In genomic region chr4:143437937-143438336, GRCh38 we compare ENCODE assay signal across 17 cellular contexts.
DNase-seq lines count a peak whose midpoint lies in the region; ATAC-seq, FAIRE-seq and TF ChIP-seq lines count a peak whose summit lies in the region.
"Had no signal": no experiment of that assay in that cellular context is flagged by ENCODE, and none has a peak within 500 bp of the region (broad histone marks: within the 10 kb centered on the region; RNA-seq: fewer than 3 reads in every experiment).

No MANE protein-coding gene starts in this region.

- no peak for TF ChIP-seq CTCF in activated CD8-positive, alpha-beta T cell treated with anti-CD3 and anti-CD28 coated beads for 36 hours (IDR thresholded peaks at IDR 0.05)

- H3K4me1 Mint-ChIP-seq in activated CD8-positive, alpha-beta T cell treated with anti-CD3 and anti-CD28 coated beads for 36 hours (ENCODE audit: low read depth), result no peaks in the 10 kb centered on the region
- H3K4me1 Mint-ChIP-seq: B cell, T-helper 17 cell had no signal

- no peak overlapping the region for H3K9ac ChIP-seq in BLaER1 treated with 17β-estradiol and CSF1 and Interleukin-3, amounts not matched to agents 10 nM and 100 nM

- no peaks in the 10 kb centered on the region for H3K9me3 ChIP-seq in BLaER1 treated with 17β-estradiol and CSF1 and Interleukin-3, amounts not matched to agents 10 nM and 100 nM (replicated peaks in 1 of 11)
- H3K9me3 ChIP-seq: HAP-1, SJCRH30 had no signal

- FAIRE-seq in frontal cortex (lab: Jason Lieb, UNC), result no peak
- FAIRE-seq: GM12878, GM18507 had no signal

- in situ Hi-C loops in KBM-7 (cut with MboI; ENCODE audit: low pct_unique_long_range_greater_than_20kb, low sequenced_read_pairs), result no loop called here

- CTCF ChIA-PET in activated CD8-positive, alpha-beta T cell treated with anti-CD3 and anti-CD28 coated beads for 36 hours (lab: Charles Lee), result no interaction called here

- ATAC-seq in left colon, result peak; percentile 83
- no peak for ATAC-seq in activated CD8-positive, alpha-beta T cell treated with anti-CD3 and anti-CD28 coated beads for 36 hours
- ATAC-seq: CD8-positive, alpha-beta T cell; GM12878; T-helper 17 cell had no signal

- H3K4me3 Mint-ChIP-seq in activated CD8-positive, alpha-beta T cell treated with anti-CD3 and anti-CD28 coated beads for 36 hours, result no peak overlapping the region
- H3K4me3 Mint-ChIP-seq: B cell; CD8-positive, alpha-beta T cell; T-helper 17 cell had no signal

- no peak overlapping the region for H3K4me3 ChIP-seq in BLaER1 treated with 17β-estradiol and CSF1 and Interleukin-3, amounts not matched to agents 10 nM and 100 nM
- H3K4me3 ChIP-seq: GM12878, HAP-1, SJCRH30 had no signal

- no peaks in the 10 kb centered on the region for H3K9me3 Mint-ChIP-seq in activated CD8-positive, alpha-beta T cell treated with anti-CD3 and anti-CD28 coated beads for 36 hours
- H3K9me3 Mint-ChIP-seq: CD8-positive, alpha-beta T cell had no signal

- no peaks in the 10 kb centered on the region; a peak in 1 of 22 replicates for H4K20me1 ChIP-seq in BLaER1 treated with 17β-estradiol and CSF1 and Interleukin-3, amounts not matched to agents 10 nM and 100 nM

- intact Hi-C loops in left colon (cut with DNase I, micrococcal nuclease), result no loop called here
- intact Hi-C loops in activated CD8-positive, alpha-beta T cell treated with anti-CD3 and anti-CD28 coated beads for 36 hours (cut with micrococcal nuclease), result no loop called here

- H3K36me3 ChIP-seq in BLaER1 treated with 17β-estradiol and CSF1 and Interleukin-3, amounts not matched to agents 10 nM and 100 nM, result peaks cover 54 to 100% (median 95%) of the 10 kb centered on the region in 11 experiments
- H3K36me3 ChIP-seq: HAP-1, SJCRH30 had no signal

- H3K27me3 ChIP-seq in BLaER1 treated with 17β-estradiol and CSF1 and Interleukin-3, amounts not matched to agents 10 nM and 100 nM, result no peaks in the 10 kb centered on the region
- H3K27me3 ChIP-seq: SJCRH30 had no signal

- H3K36me3 Mint-ChIP-seq in activated CD8-positive, alpha-beta T cell treated with anti-CD3 and anti-CD28 coated beads for 36 hours (ENCODE audit: low read depth), result no peaks in the 10 kb centered on the region
- H3K36me3 Mint-ChIP-seq: CD8-positive, alpha-beta T cell had no signal

- POLR2A ChIA-PET in activated CD8-positive, alpha-beta T cell treated with anti-CD3 and anti-CD28 coated beads for 36 hours (lab: Charles Lee), result no interaction called here

- peak overlapping the region in 5 of 11 experiments; percentile 24 to 62 (median 48); a peak in 8 of 22 replicates for H3K27ac ChIP-seq in BLaER1 treated with 17β-estradiol and CSF1 and Interleukin-3, amounts not matched to agents 10 nM and 100 nM
- H3K27ac ChIP-seq: SJCRH30 had no signal

- H3K4me1 ChIP-seq in BLaER1 treated with 17β-estradiol and CSF1 and Interleukin-3, amounts not matched to agents 10 nM and 100 nM, result peaks cover 6 to 22% (median 14%) of the 10 kb centered on the region in 10 experiments
- H3K4me1 ChIP-seq: SJCRH30 had no signal

- H3K4me2 ChIP-seq in BLaER1 treated with 17β-estradiol and CSF1 and Interleukin-3, amounts not matched to agents 10 nM and 100 nM, result peak overlapping the region in 7 of 11 experiments; percentile 50 to 85 (median 61); a peak in 9 of 22 replicates

- H3K27me3 Mint-ChIP-seq in activated CD8-positive, alpha-beta T cell treated with anti-CD3 and anti-CD28 coated beads for 36 hours, result peaks cover 3% of the 10 kb centered on the region
- H3K27me3 Mint-ChIP-seq: B cell had no signal

- H3K27ac Mint-ChIP-seq in activated CD8-positive, alpha-beta T cell treated with anti-CD3 and anti-CD28 coated beads for 36 hours, result no peak overlapping the region
- H3K27ac Mint-ChIP-seq: B cell; CD8-positive, alpha-beta T cell; T-helper 17 cell had no signal

- DNase-seq in DMS153 treated with DMSO at 0.1 percent for 48 hours (lab: John Stamatoyannopoulos, UW; ENCODE audit: unreplicated experiment) (peak; percentile 86), NCI-H524 treated with DMSO at 0.1 percent for 48 hours (lab: John Stamatoyannopoulos, UW) (peak; percentile 1), left colon (no peak), KBM-7 (no peak), frontal cortex (ENCODE audit: low spot score in 2 of 2) (no peak)
- DNase-seq in activated CD8-positive, alpha-beta T cell treated with anti-CD3 and anti-CD28 coated beads for 36 hours, result no peak
- DNase-seq: CD8-positive, alpha-beta T cell; NCI-H1436 treated with DMSO at 0.1 percent for 48 hours; NK-92 treated with Interleukin-12 subunit alpha and Interleukin-12 subunit beta, amount 100 ng/mL, for 24 hours; OCI-M1; T-helper 17 cell had no signal

Comparison
In these comparisons a context has a peak if more than half of its experiments do, and no peak if none do; other contexts are left out.
1. DNase-seq: peak in DMS153 treated with DMSO at 0.1 percent for 48 hours (single experiment) and NCI-H524 treated with DMSO at 0.1 percent for 48 hours (single experiment); none in left colon (0 of 2), KBM-7 (single experiment), frontal cortex (0 of 2) and activated CD8-positive, alpha-beta T cell treated with anti-CD3 and anti-CD28 coated beads for 36 hours (single experiment).